In the genomic region with DNA sequence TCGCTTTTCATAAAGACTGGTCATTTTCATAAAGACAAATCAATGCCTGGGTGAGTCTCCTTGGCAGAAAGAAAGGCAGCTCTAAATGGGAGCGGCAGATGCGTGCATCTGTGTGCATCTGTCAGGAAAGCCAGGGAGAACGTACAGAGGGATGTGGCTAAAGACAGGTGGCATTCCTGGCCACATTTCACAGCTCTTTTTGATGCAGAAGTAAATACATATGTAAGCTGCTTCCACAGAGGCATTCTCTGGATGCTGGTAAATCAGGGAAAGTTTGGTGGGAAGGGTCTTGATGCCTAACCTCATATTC, we compare ENCODE assay signal across 20 cellular contexts.
DNase-seq lines count a peak whose midpoint lies in the region; ATAC-seq and TF ChIP-seq lines count a peak whose summit lies in the region.
"Had no signal": no experiment of that assay in that cellular context is flagged by ENCODE, and none has a peak within 500 bp of the region (broad histone marks: within the 10 kb centered on the region; RNA-seq: fewer than 3 reads in every experiment).

No MANE protein-coding gene starts in this region.

- H3K4me3 Mint-ChIP-seq in activated naive CD8-positive, alpha-beta T cell treated with anti-CD3 and anti-CD28 coated beads, Interleukin-2, amount 50 U/mL, for 24 hours, result no peak overlapping the region
- no peak overlapping the region for H3K4me3 Mint-ChIP-seq in Caco-2 (ENCODE audit: unreplicated experiment)
- H3K4me3 Mint-ChIP-seq: activated T-helper 1 cell treated with anti-CD3 and anti-CD28 coated beads, Interleukin-12 subunit alpha, Interleukin-12 subunit beta, Interleukin-2, Interleukin-4 antibody, amounts not matched to agents 30 ng/mL and 10 ng/mL and 1 ng/mL, durations not matched to agents 14 hours and 24 hours and 36 hours; H9; T-helper 2 cell treated with Interferon-gamma antibody and Interleukin-4, amounts not matched to agents 5 μg/mL and 100 μg/mL, for 36 hours had no signal

- no peaks in the 10 kb centered on the region for H3K9me3 Mint-ChIP-seq in activated naive CD8-positive, alpha-beta T cell treated with anti-CD3 and anti-CD28 coated beads, Interleukin-2, amount 50 U/mL, for 24 hours
- H3K9me3 Mint-ChIP-seq in Caco-2 (ENCODE audit: unreplicated experiment), result no peaks in the 10 kb centered on the region
- H3K9me3 Mint-ChIP-seq: activated T-helper 1 cell treated with anti-CD3 and anti-CD28 coated beads, Interleukin-12 subunit alpha, Interleukin-12 subunit beta, Interleukin-2, Interleukin-4 antibody, amounts not matched to agents 30 ng/mL and 10 ng/mL and 1 ng/mL, durations not matched to agents 14 hours and 24 hours and 36 hours; H9; T-helper 2 cell treated with Interferon-gamma antibody and Interleukin-4, amounts not matched to agents 5 μg/mL and 100 μg/mL, for 36 hours had no signal

- H3K4me1 ChIP-seq in SJCRH30 (peaks cover 30% of the 10 kb centered on the region), mesodermal cell (ENCODE audit: control insufficient read depth, insufficient read depth, low read length, poor library complexity, severe bottlenecking) (peaks cover 23% of the 10 kb centered on the region), sigmoid colon (peaks cover 0 to 78% (median 47%) of the 10 kb centered on the region in 4 donors), suprapubic skin (peaks cover 4% of the 10 kb centered on the region), Caco-2 (no peaks in the 10 kb centered on the region)
- H3K4me1 ChIP-seq: BLaER1 had no signal

- no peaks in the 10 kb centered on the region for H3K36me3 ChIP-seq in SJCRH30
- peaks cover 2% of the 10 kb centered on the region for H3K36me3 ChIP-seq in mesodermal cell (ENCODE audit: control insufficient read depth, insufficient read depth, low read length)
- H3K36me3 ChIP-seq in sigmoid colon, result no peaks in the 10 kb centered on the region
- no peaks in the 10 kb centered on the region for H3K36me3 ChIP-seq in suprapubic skin
- H3K36me3 ChIP-seq in Caco-2 (ENCODE audit: control insufficient read depth, insufficient read depth, low read length), result no peaks in the 10 kb centered on the region
- H3K36me3 ChIP-seq: BLaER1, lower lobe of right lung, tibial nerve had no signal

- peak overlapping the region; percentile 0 for H3K27ac ChIP-seq in AG04450 (ENCODE audit: low read depth, low read length)
- H3K27ac ChIP-seq in SJCRH30, result peak overlapping the region; percentile 94
- H3K27ac ChIP-seq in mesodermal cell (ENCODE audit: low read depth, low read length, severe bottlenecking), result peak overlapping the region; percentile 16
- peak overlapping the region; percentile 73 to 86 (median 84) for H3K27ac ChIP-seq in sigmoid colon
- no peak overlapping the region for H3K27ac ChIP-seq in suprapubic skin
- H3K27ac ChIP-seq: BLaER1, lower lobe of right lung, RWPE1 had no signal

- no peak for TF ChIP-seq EP300 in sigmoid colon (IDR thresholded peaks at IDR 0.05)
- no peak for TF ChIP-seq EP300 in suprapubic skin (IDR thresholded peaks at IDR 0.05)

- H3K27ac Mint-ChIP-seq in activated naive CD8-positive, alpha-beta T cell treated with anti-CD3 and anti-CD28 coated beads, Interleukin-2, amount 50 U/mL, for 24 hours, result no peak overlapping the region
- no peak overlapping the region for H3K27ac Mint-ChIP-seq in Caco-2 (ENCODE audit: unreplicated experiment)
- H3K27ac Mint-ChIP-seq: activated T-helper 1 cell treated with anti-CD3 and anti-CD28 coated beads, Interleukin-12 subunit alpha, Interleukin-12 subunit beta, Interleukin-2, Interleukin-4 antibody, amounts not matched to agents 30 ng/mL and 10 ng/mL and 1 ng/mL, durations not matched to agents 14 hours and 24 hours and 36 hours; T-helper 2 cell treated with Interferon-gamma antibody and Interleukin-4, amounts not matched to agents 5 μg/mL and 100 μg/mL, for 36 hours had no signal

- no peaks in the 10 kb centered on the region for H3K4me1 Mint-ChIP-seq in activated naive CD8-positive, alpha-beta T cell treated with anti-CD3 and anti-CD28 coated beads, Interleukin-2, amount 50 U/mL, for 24 hours
- H3K4me1 Mint-ChIP-seq in Caco-2 (ENCODE audit: low read depth, unreplicated experiment), result no peaks in the 10 kb centered on the region

- ATAC-seq in activated naive CD8-positive, alpha-beta T cell treated with anti-CD3 and anti-CD28 coated beads, Interleukin-2, amount 50 U/mL, for 24 hours, result no peak
- ATAC-seq: lower lobe of right lung had no signal

- intact Hi-C loops in sigmoid colon (cut with DNase I) (no loop called here), Caco-2 (cut with micrococcal nuclease; ENCODE audit: unreplicated experiment) (no loop called here)

- CTCF ChIA-PET in AG04450 (lab: Charles Lee) (interaction anchor here (0.9 to 2.1 kb wide), 2 partner anchors 18 to 31 kb away, joined by 4 to 8 read pairs; no protein-coding TSS in a partner anchor), Caco-2 (lab: Charles Lee) (no interaction called here)

- H3K9me3 ChIP-seq in AG04450 (ENCODE audit: control insufficient read depth, insufficient read depth, low read length) (no peaks in the 10 kb centered on the region), SJCRH30 (replicated peaks) (no peaks in the 10 kb centered on the region), mesodermal cell (ENCODE audit: control insufficient read depth, low read length) (no peaks in the 10 kb centered on the region), sigmoid colon (no peaks in the 10 kb centered on the region), suprapubic skin (no peaks in the 10 kb centered on the region), Caco-2 (no peaks in the 10 kb centered on the region)
- H3K9me3 ChIP-seq: BLaER1, lower lobe of right lung, tibial nerve had no signal

- no peaks in the 10 kb centered on the region for H3K36me3 Mint-ChIP-seq in activated naive CD8-positive, alpha-beta T cell treated with anti-CD3 and anti-CD28 coated beads, Interleukin-2, amount 50 U/mL, for 24 hours (ENCODE audit: low read depth)
- no peaks in the 10 kb centered on the region for H3K36me3 Mint-ChIP-seq in Caco-2 (ENCODE audit: insufficient read depth, unreplicated experiment)

- no peaks in the 10 kb centered on the region for H3K27me3 Mint-ChIP-seq in activated naive CD8-positive, alpha-beta T cell treated with anti-CD3 and anti-CD28 coated beads, Interleukin-2, amount 50 U/mL, for 24 hours
- peaks cover 9% of the 10 kb centered on the region for H3K27me3 Mint-ChIP-seq in Caco-2 (ENCODE audit: insufficient read depth, unreplicated experiment)

- no peak overlapping the region; the same call in 1 of the 2 replicates for H3K4me3 ChIP-seq in AG04450 (ENCODE audit: low read depth, low read length)
- peak overlapping the region; percentile 17 for H3K4me3 ChIP-seq in SJCRH30
- H3K4me3 ChIP-seq in mesodermal cell (ENCODE audit: extremely low read depth, insufficient read depth, low read length, poor library complexity, severe bottlenecking), result no peak overlapping the region
- peak overlapping the region in 1 of 4 donors; percentile 8 for H3K4me3 ChIP-seq in sigmoid colon
- no peak overlapping the region for H3K4me3 ChIP-seq in suprapubic skin
- no peak overlapping the region for H3K4me3 ChIP-seq in Caco-2 (ENCODE audit: low read depth, low read length)
- H3K4me3 ChIP-seq: BLaER1, lower lobe of right lung, tibial nerve had no signal

- BruUV-seq in Caco-2 (replicated peaks; lab: Mats Ljungman, UMichigan), result no TSS peak

- H3K27me3 ChIP-seq in AG04450 (ENCODE audit: control insufficient read depth, insufficient read depth, low read length) (peaks cover 38% of the 10 kb centered on the region), SJCRH30 (no peaks in the 10 kb centered on the region), sigmoid colon (no peaks in the 10 kb centered on the region), suprapubic skin (no peaks in the 10 kb centered on the region), Caco-2 (replicated peaks; ENCODE audit: control insufficient read depth, insufficient read depth, low read length) (no peaks in the 10 kb centered on the region)
- H3K27me3 ChIP-seq: BLaER1, tibial nerve had no signal

- TF ChIP-seq CTCF in AG04450 (IDR thresholded peaks at IDR 0.05; ENCODE audit: low read depth, low read length) (no peak), sigmoid colon (IDR thresholded peaks at IDR 0.05) (no peak), suprapubic skin (IDR thresholded peaks at IDR 0.05) (no peak), Caco-2 (IDR thresholded peaks at IDR 0.05; ENCODE audit: insufficient read depth in 1 of 2, low read depth in 1 of 2, low read length in 1 of 2, severe bottlenecking in 1 of 2, unreplicated experiment in 1 of 2) (no peak)

- POLR2A ChIA-PET in AG04450 (lab: Yijun Ruan, JAX) (interaction anchor here (0.7 to 0.8 kb wide), 2 partner anchors 17 to 57 kb away, joined by 3 read pairs; no protein-coding TSS in a partner anchor), Caco-2 (lab: Charles Lee) (no interaction called here)

- 56 to 70% methylated on average over 3 to 4 of the region's 4 CpGs for WGBS in mesodermal cell (ENCODE audit: insufficient coverage in 2 of 2), 2 experiments
- 48 to 57% methylated on average over 4 of the region's 4 CpGs for WGBS in sigmoid colon, 2 donors
- 64% methylated on average over 4 of the region's 4 CpGs for WGBS in suprapubic skin

- no peak for DNase-seq in AG04450 (ENCODE audit: low read depth, low spot score)
- DNase-seq in SJCRH30, result peak; percentile 84 to 91
- DNase-seq in sigmoid colon, result no peak
- no peak for DNase-seq in suprapubic skin (ENCODE audit: low spot score in 2 of 2)
- no peak for DNase-seq in SW 1271 (lab: John Stamatoyannopoulos, UW)
- DNase-seq in activated naive CD8-positive, alpha-beta T cell treated with anti-CD3 and anti-CD28 coated beads, Interleukin-2, amount 50 U/mL, for 24 hours, result no peak
- no peak for DNase-seq in Caco-2
- DNase-seq: activated naive CD4-positive, alpha-beta T cell treated with anti-CD3 and anti-CD28 coated beads, Interleukin-2, amount 50 U/mL, for 16 hours; DND-41; H9; lower lobe of right lung; MV-4-11; NCI-H1694; stimulated activated naive CD4-positive, alpha-beta T cell treated with Interleukin-2 at 50 U/mL for 16 hours had no signal

- no peak for TF ChIP-seq POLR2A in sigmoid colon (IDR thresholded peaks at IDR 0.05)
- no peak for TF ChIP-seq POLR2A in suprapubic skin (IDR thresholded peaks at IDR 0.05)

Comparison
In these comparisons a context has a peak if more than half of its experiments do, and no peak if none do; other contexts are left out.
1. DNase-seq: peak in SJCRH30 (2 of 2); none in AG04450 (single experiment), sigmoid colon (single experiment), suprapubic skin (0 of 2), SW 1271 (0 of 2), activated naive CD8-positive, alpha-beta T cell treated with anti-CD3 and anti-CD28 coated beads, Interleukin-2, amount 50 U/mL, for 24 hours (single experiment) and Caco-2 (0 of 2).